ENCODE assay signal across 14 cellular contexts in genomic region chr11:65125197-65126056, GRCh38.
"Had no signal": no experiment of that assay in that cellular context is flagged by ENCODE, and none has a peak within 500 bp of the region (broad histone marks: within the 10 kb centered on the region; RNA-seq: fewer than 3 reads in every experiment).

No MANE protein-coding gene starts in this region.

- H3K9me3 ChIP-seq: mucosa of descending colon, SK-N-SH, transverse colon had no signal

- H3K27ac Mint-ChIP-seq: activated CD4-positive, alpha-beta memory T cell treated with anti-CD3 and anti-CD28 coated beads, Interleukin-2, amount 10 ng/mL, durations not matched to agents 7 days and 5 days; T-cell had no signal

- H3K27me3 Mint-ChIP-seq: activated CD4-positive, alpha-beta memory T cell treated with anti-CD3 and anti-CD28 coated beads, Interleukin-2, amount 10 ng/mL, durations not matched to agents 7 days and 5 days; activated naive CD4-positive, alpha-beta T cell treated with anti-CD3 and anti-CD28 coated beads, Interleukin-2, amount 10 ng/mL, durations not matched to agents 7 days and 5 days; naive thymus-derived CD4-positive, alpha-beta T cell; T-cell had no signal

- H3K4me3 ChIP-seq: cardiac muscle cell, mucosa of descending colon, skin epidermis, transverse colon had no signal

- ATAC-seq: esophagus mucosa; mucosa of descending colon; naive thymus-derived CD4-positive, alpha-beta T cell; T-cell had no signal

- H3K4me3 Mint-ChIP-seq: activated CD4-positive, alpha-beta memory T cell treated with anti-CD3 and anti-CD28 coated beads, Interleukin-2, amount 10 ng/mL, durations not matched to agents 7 days and 5 days; activated naive CD4-positive, alpha-beta T cell treated with anti-CD3 and anti-CD28 coated beads, Interleukin-2, amount 10 ng/mL, durations not matched to agents 7 days and 5 days had no signal

- H3K9ac ChIP-seq: SK-N-SH had no signal

- H3K4me2 ChIP-seq: SK-N-SH had no signal

- DNase-seq: activated CD4-positive, alpha-beta memory T cell treated with anti-CD3 and anti-CD28 coated beads, Interleukin-2, amount 10 ng/mL, durations not matched to agents 7 days and 5 days; activated naive CD4-positive, alpha-beta T cell treated with anti-CD3 and anti-CD28 coated beads, Interleukin-2, amount 10 ng/mL, durations not matched to agents 7 days and 5 days; naive thymus-derived CD4-positive, alpha-beta T cell; SK-N-SH; stimulated activated CD4-positive, alpha-beta T cell treated with anti-CD3 and anti-CD28 coated beads, Interleukin-15, amount 100 ng/mL, for 24 hours; stimulated activated CD4-positive, alpha-beta T cell treated with anti-CD3 and anti-CD28 coated beads, Interleukin-4, amount 100 ng/mL, for 1 hour; stimulated activated naive CD4-positive, alpha-beta T cell treated with Interleukin-2 at 50 U/mL for 16 hours; T-cell; T1000; transverse colon had no signal

- H3K27me3 ChIP-seq: cardiac muscle cell, transverse colon had no signal

- H3K9me3 Mint-ChIP-seq: activated CD4-positive, alpha-beta memory T cell treated with anti-CD3 and anti-CD28 coated beads, Interleukin-2, amount 10 ng/mL, durations not matched to agents 7 days and 5 days; activated naive CD4-positive, alpha-beta T cell treated with anti-CD3 and anti-CD28 coated beads, Interleukin-2, amount 10 ng/mL, durations not matched to agents 7 days and 5 days; T-cell had no signal

- H3K27ac ChIP-seq: cardiac muscle cell, skin epidermis, transverse colon had no signal
